1 cellular context compared by ENCODE assay signal in the genomic region with DNA sequence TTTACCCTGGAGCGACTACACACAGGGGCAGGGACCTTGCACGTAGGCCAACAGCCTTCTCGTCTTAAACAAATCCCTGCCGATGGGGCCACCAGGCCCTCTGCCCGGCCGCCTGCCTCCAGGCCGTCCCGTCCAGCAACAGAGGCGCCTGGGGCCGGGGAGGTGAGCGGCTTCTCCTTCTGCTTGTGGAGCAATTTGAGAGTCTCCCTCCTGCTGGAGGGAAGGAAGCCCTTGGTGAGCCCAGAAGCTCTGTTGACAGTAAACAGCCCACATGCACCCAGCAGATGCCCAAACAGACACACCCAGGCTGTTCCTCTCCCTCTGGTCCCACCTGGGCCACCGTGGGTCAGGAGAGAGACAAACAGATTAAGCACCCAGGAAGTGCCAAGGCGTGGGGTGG.
TF ChIP-seq lines count a peak whose summit lies in the region.

No MANE protein-coding gene starts in this region.

TF ChIP-seq in GM12878, 131 proteins besides CTCF, POLR2A, EP300 and RAD21:
- TF ChIP-seq CREB1 (IDR thresholded peaks at IDR 0.05; ENCODE audit: low read depth) = no peak
- no peak for TF ChIP-seq GABPA (IDR thresholded peaks at IDR 0.05; ENCODE audit: low read depth)
- no peak for TF ChIP-seq ETV6 (conservative IDR thresholded peaks at IDR 0.05 in 1 of 2, IDR thresholded peaks at IDR 0.05 in 1 of 2; ENCODE audit: borderline replicate concordance in 1 of 2, low read depth in 1 of 2)
- TF ChIP-seq, protein P1, sequence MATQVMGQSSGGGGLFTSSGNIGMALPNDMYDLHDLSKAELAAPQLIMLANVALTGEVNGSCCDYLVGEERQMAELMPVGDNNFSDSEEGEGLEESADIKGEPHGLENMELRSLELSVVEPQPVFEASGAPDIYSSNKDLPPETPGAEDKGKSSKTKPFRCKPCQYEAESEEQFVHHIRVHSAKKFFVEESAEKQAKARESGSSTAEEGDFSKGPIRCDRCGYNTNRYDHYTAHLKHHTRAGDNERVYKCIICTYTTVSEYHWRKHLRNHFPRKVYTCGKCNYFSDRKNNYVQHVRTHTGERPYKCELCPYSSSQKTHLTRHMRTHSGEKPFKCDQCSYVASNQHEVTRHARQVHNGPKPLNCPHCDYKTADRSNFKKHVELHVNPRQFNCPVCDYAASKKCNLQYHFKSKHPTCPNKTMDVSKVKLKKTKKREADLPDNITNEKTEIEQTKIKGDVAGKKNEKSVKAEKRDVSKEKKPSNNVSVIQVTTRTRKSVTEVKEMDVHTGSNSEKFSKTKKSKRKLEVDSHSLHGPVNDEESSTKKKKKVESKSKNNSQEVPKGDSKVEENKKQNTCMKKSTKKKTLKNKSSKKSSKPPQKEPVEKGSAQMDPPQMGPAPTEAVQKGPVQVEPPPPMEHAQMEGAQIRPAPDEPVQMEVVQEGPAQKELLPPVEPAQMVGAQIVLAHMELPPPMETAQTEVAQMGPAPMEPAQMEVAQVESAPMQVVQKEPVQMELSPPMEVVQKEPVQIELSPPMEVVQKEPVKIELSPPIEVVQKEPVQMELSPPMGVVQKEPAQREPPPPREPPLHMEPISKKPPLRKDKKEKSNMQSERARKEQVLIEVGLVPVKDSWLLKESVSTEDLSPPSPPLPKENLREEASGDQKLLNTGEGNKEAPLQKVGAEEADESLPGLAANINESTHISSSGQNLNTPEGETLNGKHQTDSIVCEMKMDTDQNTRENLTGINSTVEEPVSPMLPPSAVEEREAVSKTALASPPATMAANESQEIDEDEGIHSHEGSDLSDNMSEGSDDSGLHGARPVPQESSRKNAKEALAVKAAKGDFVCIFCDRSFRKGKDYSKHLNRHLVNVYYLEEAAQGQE (IDR thresholded peaks at IDR 0.05; ENCODE audit: low read depth, low read length) = no peak
- no peak for TF ChIP-seq HDAC6 (IDR thresholded peaks at IDR 0.05; ENCODE audit: unreplicated experiment)
- TF ChIP-seq SMARCA5 (IDR thresholded peaks at IDR 0.05) = no peak
- no peak for TF ChIP-seq STAT1 (conservative IDR thresholded peaks at IDR 0.05)
- no peak for TF ChIP-seq LARP7 (IDR thresholded peaks at IDR 0.05)
